In the genomic region with DNA sequence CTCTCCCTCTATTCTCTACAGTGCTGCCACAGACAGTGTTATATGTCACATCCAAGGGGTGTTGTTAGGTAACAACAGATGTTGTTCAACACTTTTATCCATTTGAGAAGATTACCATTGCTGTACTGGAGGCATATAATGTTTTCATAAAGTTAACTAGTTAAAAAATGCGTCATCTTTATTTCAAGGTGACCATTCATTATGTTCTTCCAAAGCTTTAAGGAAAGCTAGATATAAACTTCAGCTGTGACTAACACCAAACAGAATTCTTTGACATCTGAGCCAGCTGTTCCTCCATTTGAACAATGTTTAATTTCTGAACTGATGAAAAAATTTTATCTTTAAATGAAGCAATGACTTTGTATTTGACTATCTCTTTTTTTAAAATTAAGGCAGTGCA, we compare ENCODE assay signal across 17 cellular contexts.
DNase-seq lines count a peak whose midpoint lies in the region; TF ChIP-seq lines count a peak whose summit lies in the region.
"Had no signal": no experiment of that assay in that cellular context is flagged by ENCODE, and none has a peak within 500 bp of the region (broad histone marks: within the 10 kb centered on the region; RNA-seq: fewer than 3 reads in every experiment).

No MANE protein-coding gene starts in this region.

- no peaks in the 10 kb centered on the region for H3K4me1 ChIP-seq in effector memory CD4-positive, alpha-beta T cell (ENCODE audit: control insufficient read depth, insufficient read depth, low read length, poor library complexity, severe bottlenecking)
- H3K4me1 ChIP-seq: A549; BLaER1 treated with 17β-estradiol and CSF1 and Interleukin-3, amounts not matched to agents 10 nM and 100 nM; Caco-2 had no signal

- H3K4me3 ChIP-seq in effector memory CD4-positive, alpha-beta T cell (ENCODE audit: insufficient read depth, low read depth, low read length, poor library complexity, severe bottlenecking): no peak overlapping the region
- H3K4me3 ChIP-seq: A549; BLaER1 treated with 17β-estradiol and CSF1 and Interleukin-3, amounts not matched to agents 10 nM and 100 nM; GM12878 had no signal

- H3K27me3 ChIP-seq in effector memory CD4-positive, alpha-beta T cell (replicated peaks; ENCODE audit: control insufficient read depth, insufficient read depth, low read length, poor library complexity, severe bottlenecking): no peaks in the 10 kb centered on the region
- H3K27me3 ChIP-seq: BLaER1 treated with 17β-estradiol and CSF1 and Interleukin-3, amounts not matched to agents 10 nM and 100 nM had no signal

- H3K36me3 ChIP-seq in effector memory CD4-positive, alpha-beta T cell (ENCODE audit: control insufficient read depth, insufficient read depth, low read length): no peaks in the 10 kb centered on the region
- H3K36me3 ChIP-seq: BLaER1 treated with 17β-estradiol and CSF1 and Interleukin-3, amounts not matched to agents 10 nM and 100 nM had no signal

- TF ChIP-seq CTCF in GM13977 (IDR thresholded peaks at IDR 0.05; ENCODE audit: extremely low read depth, insufficient read depth, missing control alignments): no peak

- H3K9me3 ChIP-seq in effector memory CD4-positive, alpha-beta T cell (ENCODE audit: control insufficient read depth, low read length): no peaks in the 10 kb centered on the region
- H3K9me3 ChIP-seq: A549; BLaER1 treated with 17β-estradiol and CSF1 and Interleukin-3, amounts not matched to agents 10 nM and 100 nM; Caco-2 had no signal

- DNase-seq in ELR (ENCODE audit: low read depth) (peak; percentile 22), LHCN-M2 (ENCODE audit: low read depth) (peak; percentile 55), myocyte (ENCODE audit: low read depth) (peak; percentile 8), GM13977 (ENCODE audit: low spot score) (no peak)
- no peak for DNase-seq in effector memory CD4-positive, alpha-beta T cell
- DNase-seq: AML-193; Caco-2; Calu3; CD4-positive, alpha-beta T cell; CD8-positive, alpha-beta T cell; DMS79 treated with DMSO at 0.1 percent for 48 hours; GDM1 had no signal

- in situ Hi-C loops in GM13977 (cut with MboI; ENCODE audit: low pct_unique_long_range_greater_than_20kb, low sequenced_read_pairs, unreplicated experiment): no loop called here

- no peak overlapping the region for H3K27ac ChIP-seq in effector memory CD4-positive, alpha-beta T cell (ENCODE audit: insufficient read depth, low read length, poor library complexity, severe bottlenecking)
- H3K27ac ChIP-seq: 22Rv1; A549; BLaER1 treated with 17β-estradiol and CSF1 and Interleukin-3, amounts not matched to agents 10 nM and 100 nM; C4-2B had no signal

Comparison
In these comparisons a context has a peak if more than half of its experiments do, and no peak if none do; other contexts are left out.
1. DNase-seq: peak in ELR (single experiment), LHCN-M2 (single experiment) and myocyte (single experiment); none in effector memory CD4-positive, alpha-beta T cell (0 of 3) and GM13977 (single experiment).